In the genomic region with DNA sequence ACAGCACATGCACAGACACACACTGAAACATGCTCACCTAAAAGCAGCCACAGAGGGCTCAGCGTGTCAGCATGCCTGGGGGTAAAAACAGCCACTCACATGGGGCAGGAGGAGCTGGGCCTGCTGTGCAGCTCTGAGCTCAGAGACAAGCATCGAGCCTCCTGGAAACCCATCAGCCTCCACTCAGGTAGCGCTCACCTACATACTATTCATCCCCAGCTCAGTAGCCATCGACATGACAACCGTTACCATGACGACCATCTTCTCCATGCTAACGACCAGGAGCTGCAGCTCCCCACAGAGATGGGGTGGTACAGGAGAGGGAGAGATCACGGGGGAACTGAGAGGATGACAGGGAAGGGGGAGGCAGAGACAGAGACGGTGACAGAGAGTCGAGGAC, we compare ENCODE assay signal across 11 cellular contexts. TPM values are rescaled to one million over a fixed set of nuclear protein-coding genes. Genes with fewer than 3 reads are reported as not detected.
DNase-seq lines count a peak whose midpoint lies in the region; ATAC-seq and TF ChIP-seq lines count a peak whose summit lies in the region.
"Had no signal": no experiment of that assay in that cellular context is flagged by ENCODE, and none has a peak within 500 bp of the region (broad histone marks: within the 10 kb centered on the region; RNA-seq: fewer than 3 reads in every experiment).

No MANE protein-coding gene starts in this region.

- TF ChIP-seq EP300 in tibial nerve (IDR thresholded peaks at IDR 0.05) = no peak

- H3K27ac ChIP-seq in foreskin keratinocyte (no peak overlapping the region), tibial nerve (peak overlapping the region; percentile 24 to 91 (median 66))

- ATAC-seq in foreskin keratinocyte (peak; percentile 42), GM19452 (IDR thresholded peaks at IDR 0.05; ENCODE audit: unreplicated experiment) (no peak)

- H3K4me3 ChIP-seq in NT2/D1 (ENCODE audit: insufficient read length, low read depth) (no peak overlapping the region), tibial nerve (no peak overlapping the region), Caco-2 (ENCODE audit: low read depth, low read length) (no peak overlapping the region)

- CTCF ChIA-PET in Caco-2 (lab: Charles Lee) = interaction anchor here (0.5 to 0.6 kb wide), 2 partner anchors 23 to 31 kb away, joined by 4 read pairs; no protein-coding TSS in a partner anchor

- H3K4me1 ChIP-seq in NT2/D1 (ENCODE audit: insufficient read depth, insufficient read length) (peaks cover 23% of the 10 kb centered on the region), foreskin keratinocyte (peaks cover 4% of the 10 kb centered on the region), tibial nerve (peaks cover 0 to 76% (median 37%) of the 10 kb centered on the region in 4 donors), Caco-2 (no peaks in the 10 kb centered on the region)

- H3K4me1 Mint-ChIP-seq in Caco-2 (ENCODE audit: low read depth, unreplicated experiment) = no peaks in the 10 kb centered on the region

- H3K36me3 ChIP-seq in NT2/D1 (ENCODE audit: insufficient read depth, insufficient read length, low read length) (peaks cover 31% of the 10 kb centered on the region), tibial nerve (peaks cover 0 to 17% (median 0%) of the 10 kb centered on the region in 3 donors), Caco-2 (ENCODE audit: control insufficient read depth, insufficient read depth, low read length) (no peaks in the 10 kb centered on the region)

- BruUV-seq in Caco-2 (replicated peaks; lab: Mats Ljungman, UMichigan) = no TSS peak

- no peak overlapping the region for H3K4me3 Mint-ChIP-seq in Caco-2 (ENCODE audit: unreplicated experiment)
- H3K4me3 Mint-ChIP-seq: activated naive CD4-positive, alpha-beta T cell treated with anti-CD3 and anti-CD28 coated beads, Interleukin-2, amount 50 U/mL, for 24 hours had no signal

- no peaks in the 10 kb centered on the region for H3K36me3 Mint-ChIP-seq in Caco-2 (ENCODE audit: insufficient read depth, unreplicated experiment)
- H3K36me3 Mint-ChIP-seq: activated naive CD4-positive, alpha-beta T cell treated with anti-CD3 and anti-CD28 coated beads, Interleukin-2, amount 50 U/mL, for 24 hours had no signal

- TF ChIP-seq CTCF in foreskin keratinocyte (conservative IDR thresholded peaks at IDR 0.05) = no peak
- no peak for TF ChIP-seq CTCF in tibial nerve (IDR thresholded peaks at IDR 0.05)
- TF ChIP-seq CTCF in Caco-2 (IDR thresholded peaks at IDR 0.05; ENCODE audit: insufficient read depth in 1 of 2, low read depth in 1 of 2, low read length in 1 of 2, severe bottlenecking in 1 of 2, unreplicated experiment in 1 of 2) = no peak
- TF ChIP-seq CTCF in GM13976 (IDR thresholded peaks at IDR 0.05; ENCODE audit: borderline replicate concordance, control extremely low read depth, extremely low read depth, insufficient read depth, missing control alignments) = no peak

- no peak overlapping the region for H3K27ac Mint-ChIP-seq in Caco-2 (ENCODE audit: unreplicated experiment)
- H3K27ac Mint-ChIP-seq: activated naive CD4-positive, alpha-beta T cell treated with anti-CD3 and anti-CD28 coated beads, Interleukin-2, amount 50 U/mL, for 24 hours had no signal

- H3K9me3 ChIP-seq in NT2/D1 (ENCODE audit: insufficient read depth, low read length) (peaks cover 4% of the 10 kb centered on the region; the same call in 1 of the 2 replicates), tibial nerve (no peaks in the 10 kb centered on the region), Caco-2 (no peaks in the 10 kb centered on the region)

- H3K9ac ChIP-seq in NT2/D1 (ENCODE audit: insufficient read length, low read depth) = no peak overlapping the region

- intact Hi-C loops in Caco-2 (cut with micrococcal nuclease; ENCODE audit: unreplicated experiment) = no loop called here

- H3K27me3 ChIP-seq in NT2/D1 (ENCODE audit: insufficient read depth, insufficient read length) (no peaks in the 10 kb centered on the region), foreskin keratinocyte (no peaks in the 10 kb centered on the region), tibial nerve (no peaks in the 10 kb centered on the region), Caco-2 (replicated peaks; ENCODE audit: control insufficient read depth, insufficient read depth, low read length) (no peaks in the 10 kb centered on the region)

- no peaks in the 10 kb centered on the region for H3K9me3 Mint-ChIP-seq in Caco-2 (ENCODE audit: unreplicated experiment)
- H3K9me3 Mint-ChIP-seq: activated naive CD4-positive, alpha-beta T cell treated with anti-CD3 and anti-CD28 coated beads, Interleukin-2, amount 50 U/mL, for 24 hours had no signal

- 50 to 66% methylated on average over 10 of the region's 10 CpGs for WGBS in tibial nerve, 2 donors

- in situ Hi-C loops in GM13976 (cut with MboI; ENCODE audit: low sequenced_read_pairs, unreplicated experiment) = no loop called here

- POLR2A ChIA-PET in Caco-2 (lab: Charles Lee) = no interaction called here

- peak; percentile 54 to 75 for DNase-seq in NCI-H2081 (lab: John Stamatoyannopoulos, UW)
- DNase-seq in NCI-H2081 treated with DMSO at 0.1 percent for 48 hours (lab: John Stamatoyannopoulos, UW) = no peak
- DNase-seq in NT2/D1 (ENCODE audit: low read depth, low spot score) = peak; percentile 68
- peak; percentile 15 to 47 for DNase-seq in foreskin keratinocyte
- no peak for DNase-seq in tibial nerve (ENCODE audit: low spot score in 2 of 2)
- DNase-seq in Caco-2 = no peak
- no peak for DNase-seq in GM13976 (ENCODE audit: low spot score)
- DNase-seq: KBM-7, SHP77 treated with DMSO at 0.1 percent for 48 hours had no signal

- no peak for TF ChIP-seq POLR2A in tibial nerve (IDR thresholded peaks at IDR 0.05)

- peaks cover 3% of the 10 kb centered on the region for H3K27me3 Mint-ChIP-seq in Caco-2 (ENCODE audit: insufficient read depth, unreplicated experiment)

RNA-seq across cellular contexts. Expression of gene SDC3, which starts 28.6 kb away (rescaled TPM):
- total RNA-seq in foreskin keratinocyte (21.9 and 25.4 TPM in 2 replicates), tibial nerve (10 to 100 TPM; 47.1 to 78.9 (median 64.2) TPM), Caco-2 (2022) (2.9 and 3.7 TPM in 2 replicates)
- polyA plus RNA-seq in foreskin keratinocyte = 7.4 and 10.8 TPM in 2 replicates

Comparison
In these comparisons a context has a peak if more than half of its experiments do, and no peak if none do; other contexts are left out.
1. DNase-seq: peak in NCI-H2081 (2 of 2), NT2/D1 (single experiment) and foreskin keratinocyte (2 of 2); none in NCI-H2081 treated with DMSO at 0.1 percent for 48 hours (single experiment), tibial nerve (0 of 2), Caco-2 (0 of 2) and GM13976 (single experiment).